1 cellular context compared by ENCODE assay signal in the genomic region with DNA sequence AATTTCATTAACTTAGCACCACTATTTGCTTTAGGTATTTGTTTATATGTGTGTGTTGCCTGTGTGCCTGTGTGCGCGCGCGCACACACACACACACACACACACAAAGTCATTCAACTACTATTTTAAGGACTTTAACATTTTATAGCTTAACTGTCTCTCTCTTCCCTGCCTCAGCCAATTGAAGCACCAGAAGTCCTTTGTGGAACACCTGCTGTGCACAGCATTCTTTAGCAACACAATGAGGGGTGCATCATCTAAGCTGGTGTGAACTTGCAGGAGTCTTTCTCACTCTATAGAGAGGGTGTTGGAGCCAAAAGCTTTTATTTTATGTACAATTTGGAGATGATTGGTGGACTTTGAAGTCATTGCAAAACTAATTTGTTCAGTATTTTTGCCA.
TF ChIP-seq lines count a peak whose summit lies in the region.

No MANE protein-coding gene starts in this region.

TF ChIP-seq in H1, 55 proteins besides CTCF, POLR2A, EP300 and RAD21 (continued from another document):
- TF ChIP-seq, protein P1, sequence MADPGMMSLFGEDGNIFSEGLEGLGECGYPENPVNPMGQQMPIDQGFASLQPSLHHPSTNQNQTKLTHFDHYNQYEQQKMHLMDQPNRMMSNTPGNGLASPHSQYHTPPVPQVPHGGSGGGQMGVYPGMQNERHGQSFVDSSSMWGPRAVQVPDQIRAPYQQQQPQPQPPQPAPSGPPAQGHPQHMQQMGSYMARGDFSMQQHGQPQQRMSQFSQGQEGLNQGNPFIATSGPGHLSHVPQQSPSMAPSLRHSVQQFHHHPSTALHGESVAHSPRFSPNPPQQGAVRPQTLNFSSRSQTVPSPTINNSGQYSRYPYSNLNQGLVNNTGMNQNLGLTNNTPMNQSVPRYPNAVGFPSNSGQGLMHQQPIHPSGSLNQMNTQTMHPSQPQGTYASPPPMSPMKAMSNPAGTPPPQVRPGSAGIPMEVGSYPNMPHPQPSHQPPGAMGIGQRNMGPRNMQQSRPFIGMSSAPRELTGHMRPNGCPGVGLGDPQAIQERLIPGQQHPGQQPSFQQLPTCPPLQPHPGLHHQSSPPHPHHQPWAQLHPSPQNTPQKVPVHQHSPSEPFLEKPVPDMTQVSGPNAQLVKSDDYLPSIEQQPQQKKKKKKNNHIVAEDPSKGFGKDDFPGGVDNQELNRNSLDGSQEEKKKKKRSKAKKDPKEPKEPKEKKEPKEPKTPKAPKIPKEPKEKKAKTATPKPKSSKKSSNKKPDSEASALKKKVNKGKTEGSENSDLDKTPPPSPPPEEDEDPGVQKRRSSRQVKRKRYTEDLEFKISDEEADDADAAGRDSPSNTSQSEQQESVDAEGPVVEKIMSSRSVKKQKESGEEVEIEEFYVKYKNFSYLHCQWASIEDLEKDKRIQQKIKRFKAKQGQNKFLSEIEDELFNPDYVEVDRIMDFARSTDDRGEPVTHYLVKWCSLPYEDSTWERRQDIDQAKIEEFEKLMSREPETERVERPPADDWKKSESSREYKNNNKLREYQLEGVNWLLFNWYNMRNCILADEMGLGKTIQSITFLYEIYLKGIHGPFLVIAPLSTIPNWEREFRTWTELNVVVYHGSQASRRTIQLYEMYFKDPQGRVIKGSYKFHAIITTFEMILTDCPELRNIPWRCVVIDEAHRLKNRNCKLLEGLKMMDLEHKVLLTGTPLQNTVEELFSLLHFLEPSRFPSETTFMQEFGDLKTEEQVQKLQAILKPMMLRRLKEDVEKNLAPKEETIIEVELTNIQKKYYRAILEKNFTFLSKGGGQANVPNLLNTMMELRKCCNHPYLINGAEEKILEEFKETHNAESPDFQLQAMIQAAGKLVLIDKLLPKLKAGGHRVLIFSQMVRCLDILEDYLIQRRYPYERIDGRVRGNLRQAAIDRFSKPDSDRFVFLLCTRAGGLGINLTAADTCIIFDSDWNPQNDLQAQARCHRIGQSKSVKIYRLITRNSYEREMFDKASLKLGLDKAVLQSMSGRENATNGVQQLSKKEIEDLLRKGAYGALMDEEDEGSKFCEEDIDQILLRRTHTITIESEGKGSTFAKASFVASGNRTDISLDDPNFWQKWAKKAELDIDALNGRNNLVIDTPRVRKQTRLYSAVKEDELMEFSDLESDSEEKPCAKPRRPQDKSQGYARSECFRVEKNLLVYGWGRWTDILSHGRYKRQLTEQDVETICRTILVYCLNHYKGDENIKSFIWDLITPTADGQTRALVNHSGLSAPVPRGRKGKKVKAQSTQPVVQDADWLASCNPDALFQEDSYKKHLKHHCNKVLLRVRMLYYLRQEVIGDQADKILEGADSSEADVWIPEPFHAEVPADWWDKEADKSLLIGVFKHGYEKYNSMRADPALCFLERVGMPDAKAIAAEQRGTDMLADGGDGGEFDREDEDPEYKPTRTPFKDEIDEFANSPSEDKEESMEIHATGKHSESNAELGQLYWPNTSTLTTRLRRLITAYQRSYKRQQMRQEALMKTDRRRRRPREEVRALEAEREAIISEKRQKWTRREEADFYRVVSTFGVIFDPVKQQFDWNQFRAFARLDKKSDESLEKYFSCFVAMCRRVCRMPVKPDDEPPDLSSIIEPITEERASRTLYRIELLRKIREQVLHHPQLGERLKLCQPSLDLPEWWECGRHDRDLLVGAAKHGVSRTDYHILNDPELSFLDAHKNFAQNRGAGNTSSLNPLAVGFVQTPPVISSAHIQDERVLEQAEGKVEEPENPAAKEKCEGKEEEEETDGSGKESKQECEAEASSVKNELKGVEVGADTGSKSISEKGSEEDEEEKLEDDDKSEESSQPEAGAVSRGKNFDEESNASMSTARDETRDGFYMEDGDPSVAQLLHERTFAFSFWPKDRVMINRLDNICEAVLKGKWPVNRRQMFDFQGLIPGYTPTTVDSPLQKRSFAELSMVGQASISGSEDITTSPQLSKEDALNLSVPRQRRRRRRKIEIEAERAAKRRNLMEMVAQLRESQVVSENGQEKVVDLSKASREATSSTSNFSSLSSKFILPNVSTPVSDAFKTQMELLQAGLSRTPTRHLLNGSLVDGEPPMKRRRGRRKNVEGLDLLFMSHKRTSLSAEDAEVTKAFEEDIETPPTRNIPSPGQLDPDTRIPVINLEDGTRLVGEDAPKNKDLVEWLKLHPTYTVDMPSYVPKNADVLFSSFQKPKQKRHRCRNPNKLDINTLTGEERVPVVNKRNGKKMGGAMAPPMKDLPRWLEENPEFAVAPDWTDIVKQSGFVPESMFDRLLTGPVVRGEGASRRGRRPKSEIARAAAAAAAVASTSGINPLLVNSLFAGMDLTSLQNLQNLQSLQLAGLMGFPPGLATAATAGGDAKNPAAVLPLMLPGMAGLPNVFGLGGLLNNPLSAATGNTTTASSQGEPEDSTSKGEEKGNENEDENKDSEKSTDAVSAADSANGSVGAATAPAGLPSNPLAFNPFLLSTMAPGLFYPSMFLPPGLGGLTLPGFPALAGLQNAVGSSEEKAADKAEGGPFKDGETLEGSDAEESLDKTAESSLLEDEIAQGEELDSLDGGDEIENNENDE (IDR thresholded peaks at IDR 0.05; ENCODE audit: insufficient replicate concordance, low read length) = peak; percentile 95
- TF ChIP-seq MAFK (IDR thresholded peaks at IDR 0.05; ENCODE audit: low read depth, low read length) (no peak), TEAD4 (IDR thresholded peaks at IDR 0.05; ENCODE audit: low read depth, low read length) (0 out of 2 replicates have a peak, but pooled peaks have one; percentile 20), HDAC2 (IDR thresholded peaks at IDR 0.05; ENCODE audit: borderline replicate concordance in 1 of 2, low read depth in 2 of 2, low read length in 2 of 2) (peak in 1 of 2 experiments; percentile 75; a peak in 1 of 4 replicates), RNF2 (IDR thresholded peaks at IDR 0.05; ENCODE audit: borderline replicate concordance, low read depth, low read length, missing control alignments, poor library complexity, severe bottlenecking) (no peak), POU5F1 (IDR thresholded peaks at IDR 0.05; ENCODE audit: low read depth, low read length) (0 out of 2 replicates have a peak, but pooled peaks have one; percentile 30)
TF ChIP-seq in H1: peak in this region for 6.
